In genomic region chr16:15649311-15649710, GRCh38 we compare ENCODE assay signal across 8 cellular contexts. TPM values are rescaled to one million over a fixed set of nuclear protein-coding genes. Genes with fewer than 3 reads are reported as not detected.
DNase-seq lines count a peak whose midpoint lies in the region; ATAC-seq and TF ChIP-seq lines count a peak whose summit lies in the region.
"Not testable (repeated sequence)": the region's sequence is repeated elsewhere in the genome, so short reads cannot be mapped to it uniquely, and the experiment has no call there.

No MANE protein-coding gene starts in this region.

- peaks cover 13% of the 10 kb centered on the region for H3K36me3 Mint-ChIP-seq in activated CD4-positive, alpha-beta memory T cell treated with anti-CD3 and anti-CD28 coated beads for 36 hours
- not testable (repeated sequence) for H3K36me3 Mint-ChIP-seq in MCF 10A (ENCODE audit: insufficient read depth, unreplicated experiment); mesothelial cell of epicardium

- not testable (repeated sequence) for H3K9me3 ChIP-seq in DND-41 (ENCODE audit: insufficient read depth, low read length, severe bottlenecking); gastroesophageal sphincter; upper lobe of left lung

- peaks cover 19% of the 10 kb centered on the region for H3K36me3 ChIP-seq in DND-41 (ENCODE audit: insufficient read depth, low read length)
- H3K36me3 ChIP-seq in gastroesophageal sphincter, upper lobe of left lung: not testable (repeated sequence)

- not testable (repeated sequence) for BruUV-seq in MCF 10A (replicated peaks; lab: Mats Ljungman, UMichigan)

- H4K20me1 ChIP-seq in DND-41 (ENCODE audit: insufficient read depth, low read length), result peaks cover 19% of the 10 kb centered on the region

- 66 to 73% methylated on average over 7 to 13 of the region's 17 CpGs for WGBS in gastroesophageal sphincter (ENCODE audit: low coverage in 1 of 2), 2 donors
- 69 to 79% methylated on average over 17 of the region's 17 CpGs for WGBS in upper lobe of left lung, 2 donors

- TF ChIP-seq EP300 in gastroesophageal sphincter (IDR thresholded peaks at IDR 0.05); upper lobe of left lung (IDR thresholded peaks at IDR 0.05): not testable (repeated sequence)

- H3K4me3 Mint-ChIP-seq in activated CD4-positive, alpha-beta memory T cell treated with anti-CD3 and anti-CD28 coated beads for 36 hours, result peak overlapping the region; percentile 85
- peak overlapping the region; percentile 100 for H3K4me3 Mint-ChIP-seq in MCF 10A (ENCODE audit: unreplicated experiment)
- H3K4me3 Mint-ChIP-seq in mesothelial cell of epicardium, result peak overlapping the region; percentile 65

- peak overlapping the region; percentile 28 to 89; a peak in 3 of 4 replicates for H3K4me3 ChIP-seq in DND-41 (ENCODE audit: low read depth in 1 of 2, low read length in 2 of 2)
- H3K4me3 ChIP-seq in NB4 (ENCODE audit: low read depth, low read length), result peak overlapping the region; percentile 55
- H3K4me3 ChIP-seq in gastroesophageal sphincter, result peak overlapping the region in 1 of 2 donors; percentile 84
- peak overlapping the region; percentile 43 for H3K4me3 ChIP-seq in retinal pigment epithelial cell (ENCODE audit: low read length)
- peak overlapping the region in 3 of 4 donors; percentile 86 to 97 (median 87) for H3K4me3 ChIP-seq in upper lobe of left lung

- peak overlapping the region; percentile 86 for H3K27ac Mint-ChIP-seq in activated CD4-positive, alpha-beta memory T cell treated with anti-CD3 and anti-CD28 coated beads for 36 hours
- H3K27ac Mint-ChIP-seq in MCF 10A (ENCODE audit: low read depth, unreplicated experiment), result not testable (repeated sequence)
- H3K27ac Mint-ChIP-seq in mesothelial cell of epicardium, result peak overlapping the region; percentile 72

- H3K4me1 ChIP-seq in DND-41 (ENCODE audit: insufficient read depth, low read length), result peaks cover 36% of the 10 kb centered on the region
- H3K4me1 ChIP-seq in gastroesophageal sphincter, result peaks cover 0 to 45% (median 14%) of the 10 kb centered on the region in 3 donors
- H3K4me1 ChIP-seq in upper lobe of left lung, result peaks cover 14 to 40% (median 26%) of the 10 kb centered on the region in 4 donors

- not testable (repeated sequence) for TF ChIP-seq POLR2A in NB4 (IDR thresholded peaks at IDR 0.05; ENCODE audit: extremely low read depth, insufficient read length); gastroesophageal sphincter (IDR thresholded peaks at IDR 0.05); upper lobe of left lung (IDR thresholded peaks at IDR 0.05)

- peaks cover 42% of the 10 kb centered on the region for H3K79me2 ChIP-seq in DND-41 (ENCODE audit: insufficient read depth, low read length)

- CTCF ChIA-PET in activated CD4-positive, alpha-beta memory T cell treated with anti-CD3 and anti-CD28 coated beads for 36 hours (lab: Charles Lee); MCF 10A (lab: Yijun Ruan, JAX): not testable (repeated sequence)

- ATAC-seq in DND-41 (ENCODE audit: insufficient read depth, low read depth); gastroesophageal sphincter; upper lobe of left lung (ENCODE audit: low FRiP score in 2 of 2): not testable (repeated sequence)

- H3K9ac ChIP-seq in DND-41 (ENCODE audit: low read depth, low read length), result peak overlapping the region; percentile 98

- not testable (repeated sequence) for TF ChIP-seq CTCF in DND-41 (IDR thresholded peaks at IDR 0.05; ENCODE audit: borderline replicate concordance, extremely low read depth, low read length, poor library complexity, severe bottlenecking); NB4 (IDR thresholded peaks at IDR 0.05; ENCODE audit: low read depth, low read length); MCF 10A (IDR thresholded peaks at IDR 0.05; ENCODE audit: unreplicated experiment); gastroesophageal sphincter (IDR thresholded peaks at IDR 0.05); mesothelial cell of epicardium (IDR thresholded peaks at IDR 0.05; ENCODE audit: unreplicated experiment); retinal pigment epithelial cell (conservative IDR thresholded peaks at IDR 0.05; ENCODE audit: low read depth, low read length); upper lobe of left lung (IDR thresholded peaks at IDR 0.05)

- peak overlapping the region; percentile 77 for H3K4me2 ChIP-seq in DND-41 (ENCODE audit: insufficient read depth, low read length)

- H2AFZ ChIP-seq in DND-41 (ENCODE audit: low read depth, low read length), result peak overlapping the region; percentile 95

- POLR2A ChIA-PET in activated CD4-positive, alpha-beta memory T cell treated with anti-CD3 and anti-CD28 coated beads for 36 hours (lab: Charles Lee), result not testable (repeated sequence)
- POLR2A ChIA-PET in MCF 10A (lab: Yijun Ruan, JAX), result interaction anchor here (0.7 to 6.3 kb wide), 4 partner anchors 6 to 33 kb away, joined by 4 to 139 read pairs (median 60); partner anchors contain the start of gene MARF1

- not testable (repeated sequence) for H3K9me3 Mint-ChIP-seq in activated CD4-positive, alpha-beta memory T cell treated with anti-CD3 and anti-CD28 coated beads for 36 hours; MCF 10A (ENCODE audit: unreplicated experiment); mesothelial cell of epicardium

- H3K27ac ChIP-seq in DND-41 (ENCODE audit: low read length), result peak overlapping the region; percentile 82
- peak overlapping the region in 3 of 4 donors; percentile 92 to 99 (median 95) for H3K27ac ChIP-seq in gastroesophageal sphincter
- peak overlapping the region; percentile 90 to 96 (median 96) for H3K27ac ChIP-seq in upper lobe of left lung

- H3K27me3 Mint-ChIP-seq in activated CD4-positive, alpha-beta memory T cell treated with anti-CD3 and anti-CD28 coated beads for 36 hours; MCF 10A (ENCODE audit: insufficient read depth, unreplicated experiment); mesothelial cell of epicardium (ENCODE audit: low read depth): not testable (repeated sequence)

- DNase-seq in DND-41; NB4 (ENCODE audit: low read depth); activated CD4-positive, alpha-beta memory T cell treated with anti-CD3 and anti-CD28 coated beads for 36 hours; MCF 10A (ENCODE audit: unreplicated experiment); mesothelial cell of epicardium (ENCODE audit: low spot score in 2 of 2, unreplicated experiment in 2 of 2); retinal pigment epithelial cell (ENCODE audit: low read depth); upper lobe of left lung: not testable (repeated sequence)

- H3K27me3 ChIP-seq in DND-41 (ENCODE audit: insufficient read depth, low read length, poor library complexity); gastroesophageal sphincter; upper lobe of left lung: not testable (repeated sequence)

- H3K4me1 Mint-ChIP-seq in activated CD4-positive, alpha-beta memory T cell treated with anti-CD3 and anti-CD28 coated beads for 36 hours (ENCODE audit: low read depth), result peaks cover 31% of the 10 kb centered on the region
- H3K4me1 Mint-ChIP-seq in MCF 10A (ENCODE audit: insufficient read depth, unreplicated experiment), result not testable (repeated sequence)
- peaks cover 22% of the 10 kb centered on the region for H3K4me1 Mint-ChIP-seq in mesothelial cell of epicardium

- intact Hi-C loops in activated CD4-positive, alpha-beta memory T cell treated with anti-CD3 and anti-CD28 coated beads for 36 hours (cut with micrococcal nuclease); MCF 10A (cut with micrococcal nuclease): not testable (repeated sequence)

RNA-seq across cellular contexts. Expression of gene NDE1, which starts 0.7 kb away (rescaled TPM):
- 100 to 1,000 TPM; 117 to 119 TPM for total RNA-seq in activated CD4-positive, alpha-beta memory T cell treated with anti-CD3 and anti-CD28 coated beads for 36 hours
- total RNA-seq in MCF 10A (2022) (121 and 162 TPM in 2 replicates), gastroesophageal sphincter (100 to 1,000 TPM in 1 of 4 donors, 10 to 100 TPM in 3; 34.9 to 123 (median 62.3) TPM), mesothelial cell of epicardium (45.9 to 48.2 TPM (median 46.8 TPM) in 3 replicates), upper lobe of left lung (10 to 100 TPM; 19.5 to 63.9 (median 37.0) TPM)

RNA-seq across cellular contexts. Expression of gene MARF1, which starts 6.4 kb away (rescaled TPM):
- total RNA-seq in activated CD4-positive, alpha-beta memory T cell treated with anti-CD3 and anti-CD28 coated beads for 36 hours, result 10 to 100 TPM; 61.9 to 62.6 TPM
- 48.1 and 56.2 TPM in 2 replicates for total RNA-seq in MCF 10A (2022)
- total RNA-seq in gastroesophageal sphincter, result 10 to 100 TPM; 38.2 to 67.7 (median 53.3) TPM
- total RNA-seq in mesothelial cell of epicardium, result 76.2 to 79.1 TPM (median 76.6 TPM) in 3 replicates
- 10 to 100 TPM; 27.2 to 94.3 (median 71.3) TPM for total RNA-seq in upper lobe of left lung
